8 cellular contexts compared by ENCODE assay signal in the genomic region with DNA sequence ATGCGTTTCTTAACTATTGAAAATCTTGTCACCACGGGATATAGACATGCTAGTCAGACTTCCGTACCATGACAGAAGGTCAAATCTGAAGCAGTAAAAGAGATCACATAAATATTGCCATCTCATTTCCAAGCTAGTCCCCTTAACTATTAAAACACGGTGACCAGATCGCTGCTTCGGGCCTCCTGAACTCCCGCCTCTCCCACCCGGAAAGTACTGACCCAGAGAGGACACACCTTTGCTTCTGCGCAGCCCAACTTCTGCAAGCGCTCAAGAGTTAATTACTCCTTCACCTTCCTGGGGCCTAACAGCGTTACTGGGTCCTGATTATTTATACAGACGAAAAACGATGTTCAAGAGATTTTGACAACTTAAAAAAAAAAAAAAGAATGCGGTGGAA. TPM values are rescaled to one million over a fixed set of nuclear protein-coding genes. Genes with fewer than 3 reads are reported as not detected.
DNase-seq lines count a peak whose midpoint lies in the region; ATAC-seq, FAIRE-seq and TF ChIP-seq lines count a peak whose summit lies in the region.

No MANE protein-coding gene starts in this region.

- H3K27ac ChIP-seq in K562 (ENCODE audit: extremely low read depth, low read depth, low read length) (peak overlapping the region; percentile 51), mesendoderm (ENCODE audit: low read depth, low read length) (no peak overlapping the region), vagina (peak overlapping the region; percentile 45)

- peak overlapping the region; percentile 61 for H2AFZ ChIP-seq in K562 (ENCODE audit: low read depth, low read length)

- H3K27me3 ChIP-seq in BE2C: no peaks in the 10 kb centered on the region; the same call in 1 of the 2 replicates
- no peaks in the 10 kb centered on the region for H3K27me3 ChIP-seq in K562 (ENCODE audit: control insufficient read depth in 2 of 2, insufficient read depth in 2 of 2, low read length in 2 of 2)
- H3K27me3 ChIP-seq in mesendoderm (ENCODE audit: insufficient read depth, low read length, poor library complexity): no peaks in the 10 kb centered on the region
- H3K27me3 ChIP-seq in vagina: no peaks in the 10 kb centered on the region

- TF ChIP-seq POLR2A in K562 (conservative IDR thresholded peaks at IDR 0.05) (no peak), vagina (IDR thresholded peaks at IDR 0.05) (no peak)

- no peak for FAIRE-seq in K562 (lab: Jason Lieb, UNC)

- TF ChIP-seq RAD21 in K562 (CRISPR knock-in tag; conservative IDR thresholded peaks at IDR 0.05 in 1 of 2, IDR thresholded peaks at IDR 0.05 in 1 of 2): no peak

- H3K4me2 ChIP-seq in K562 (ENCODE audit: insufficient read depth, low read length) (peak overlapping the region; percentile 87), mesendoderm (ENCODE audit: low read length) (peak overlapping the region; percentile 71)

- no peak overlapping the region for H4K5ac ChIP-seq in mesendoderm (ENCODE audit: low read length)

- H3K79me1 ChIP-seq in mesendoderm (ENCODE audit: low read length): peaks cover 3% of the 10 kb centered on the region

- peak overlapping the region; percentile 72 for H3K18ac ChIP-seq in mesendoderm (ENCODE audit: low read length)

- H3K23ac ChIP-seq in mesendoderm (ENCODE audit: low read length): no peak overlapping the region

- CTCF ChIA-PET in K562 (lab: Yijun Ruan, JAX; ENCODE audit: low intra/inter-chr PET ratio): interaction anchor here (3.6 to 5.5 kb wide), 2 partner anchors 119 to 133 kb away, joined by 51 to 91 read pairs; no protein-coding TSS in a partner anchor

- DNase-seq in BE2C (no peak), K562 (ENCODE audit: extremely low read depth in 1 of 4, low spot score in 3 of 4) (peak in 2 of 4 experiments; percentile 33 to 65), mesendoderm (peak; percentile 19), vagina (ENCODE audit: extremely low spot score in 2 of 2) (no peak), NCI-H1694 (lab: John Stamatoyannopoulos, UW) (no peak), GOT3 (lab: John Stamatoyannopoulos, UW) (no peak), SIG-M5 (lab: John Stamatoyannopoulos, UW) (no peak)

- no peak for TF ChIP-seq EP300 in K562 (IDR thresholded peaks at IDR 0.05; ENCODE audit: low read length)

- H3K4me1 ChIP-seq in BE2C (peaks cover 3% of the 10 kb centered on the region; the same call in 1 of the 2 replicates), K562 (replicated peaks in 1 of 2; ENCODE audit: control insufficient read depth in 2 of 2, insufficient read depth in 2 of 2, low read length in 2 of 2) (peaks cover 30 to 42% of the 10 kb centered on the region in 2 experiments), mesendoderm (ENCODE audit: control insufficient read depth, low read depth, low read length) (peaks cover 7% of the 10 kb centered on the region), vagina (peaks cover 17% of the 10 kb centered on the region)

- H2BK120ac ChIP-seq in mesendoderm (ENCODE audit: low read depth, low read length): no peak overlapping the region

- no peak overlapping the region for H4K8ac ChIP-seq in mesendoderm (ENCODE audit: low read depth, low read length)

- peaks cover 56% of the 10 kb centered on the region for H3K79me2 ChIP-seq in K562 (ENCODE audit: control insufficient read depth, insufficient read depth, low read length)
- no peaks in the 10 kb centered on the region for H3K79me2 ChIP-seq in mesendoderm (ENCODE audit: control insufficient read depth, insufficient read depth, low read length)

- H3K9me3 ChIP-seq in BE2C (no peaks in the 10 kb centered on the region), K562 (replicated peaks; ENCODE audit: control insufficient read depth, insufficient read depth, low read depth, low read length) (no peaks in the 10 kb centered on the region), vagina (no peaks in the 10 kb centered on the region)

- H3K9me1 ChIP-seq in K562 (ENCODE audit: control insufficient read depth, insufficient read depth, low read length): no peaks in the 10 kb centered on the region

- H2AK5ac ChIP-seq in mesendoderm (ENCODE audit: low read length): no peak overlapping the region

- peak; percentile 11 for ATAC-seq in HG02852 (IDR thresholded peaks at IDR 0.05; ENCODE audit: unreplicated experiment)
- peak; percentile 1; the same call in 1 of the 3 replicates for ATAC-seq in K562

- H3K4me3 ChIP-seq in BE2C (ENCODE audit: low read depth, low read length): peak overlapping the region; percentile 75
- peak overlapping the region; percentile 55 for H3K4me3 ChIP-seq in K562
- H3K4me3 ChIP-seq in mesendoderm (ENCODE audit: low read length): peak overlapping the region; percentile 56
- peak overlapping the region; percentile 46 to 91 for H3K4me3 ChIP-seq in vagina

- POLR2A ChIA-PET in K562 (lab: Yijun Ruan, JAX): interaction anchor here (0.6 to 3.4 kb wide), 13 partner anchors 10 to 672 kb away, joined by 3 to 16 read pairs (median 4); a partner anchor contains a TSS

- H2BK5ac ChIP-seq in mesendoderm (ENCODE audit: low read length): no peak overlapping the region

- TF ChIP-seq CTCF in BE2C (IDR thresholded peaks at IDR 0.05; ENCODE audit: low read depth, low read length) (no peak), K562 (IDR thresholded peaks at IDR 0.05 in 2 of 3, conservative IDR thresholded peaks at IDR 0.05 in 1 of 3; ENCODE audit: insufficient read depth in 2 of 3, low read depth in 1 of 3, low read length in 3 of 3) (no peak), vagina (IDR thresholded peaks at IDR 0.05) (no peak)

- in situ Hi-C loops in K562 (cut with MboI): no loop called here

- H3K9ac ChIP-seq in K562 (ENCODE audit: insufficient read depth in 1 of 2, low read depth in 2 of 2, low read length in 2 of 2) (peak overlapping the region; percentile 56 to 90; a peak in 3 of 4 replicates), mesendoderm (ENCODE audit: low read length) (peak overlapping the region; percentile 71)

- H3K36me3 ChIP-seq in BE2C (peaks cover 6% of the 10 kb centered on the region), K562 (ENCODE audit: control insufficient read depth, insufficient read depth, low read length) (peaks cover 23% of the 10 kb centered on the region), mesendoderm (ENCODE audit: control insufficient read depth, insufficient read depth, low read length) (peaks cover under 1% of the 10 kb centered on the region), vagina (peaks cover 0 to 7% of the 10 kb centered on the region in 2 donors)

- no peaks in the 10 kb centered on the region for H4K20me1 ChIP-seq in K562 (replicated peaks; ENCODE audit: control insufficient read depth, insufficient read depth, low read length)

- no TSS peak for BruUV-seq in K562 (replicated peaks; lab: Mats Ljungman, UMichigan)

- no peak overlapping the region for H3K4ac ChIP-seq in mesendoderm (ENCODE audit: low read depth, low read length)

- H2BK15ac ChIP-seq in mesendoderm (replicated peaks; ENCODE audit: low read depth): no peak overlapping the region

- intact Hi-C loops in K562 (cut with micrococcal nuclease) (loop anchor here (5.0 kb wide), 1 partner anchor 35 kb away; no protein-coding TSS in a partner anchor), vagina (cut with DNase I) (loop anchor here (5.0 kb wide), 1 partner anchor 120 kb away; no protein-coding TSS in a partner anchor)

- under 1% methylated on average over 13 of the region's 14 CpGs for WGBS in K562 (ENCODE audit: insufficient coverage, low coverage, missing lambda C conversion rate)
- WGBS in mesendoderm (ENCODE audit: extremely low coverage, insufficient coverage, low lambda C conversion rate): no CpG with 5 or more reads among the region's 14 CpGs

- peak overlapping the region; percentile 89 for H3K56ac ChIP-seq in mesendoderm (ENCODE audit: low read length)

RNA-seq across cellular contexts. Expression of a gene that starts 0.7 kb away (rescaled TPM):
- polyA plus RNA-seq in BE2C (2012; ENCODE audit: insufficient read depth, insufficient read length, low read depth): 7.0 TPM
- 326 and 417 TPM in 2 replicates for total RNA-seq in K562 (2011; cell fraction: chromatin; rRNA removed; ENCODE audit: low replicate concordance)
- total RNA-seq in K562 (2011; cell fraction: nucleolus; rRNA removed): 241 and 283 TPM in 2 replicates
- 391 and 568 TPM in 2 replicates for total RNA-seq in K562 (2011; cell fraction: nucleoplasm; rRNA removed)
- total RNA-seq in K562 (2014; rRNA removed): 35.5 and 41.4 TPM in 2 replicates
- 91.0 and 110 TPM in 2 replicates for total RNA-seq in K562 (2014; rRNA removed; fragmentation: Illumina TruSeq; extraction: Trizol)
- 88.2 and 96.9 TPM in 2 replicates for total RNA-seq in K562 (2015; rRNA removed; fragmentation: Illumina TruSeq; extraction: Trizol)
- 110 and 112 TPM in 2 replicates for total RNA-seq in K562 (2021)
- 78.2 and 92.1 TPM in 2 replicates for polyA plus RNA-seq in K562 (2011; rRNA removed)
- polyA plus RNA-seq in K562 (2011; cell fraction: cytosol; rRNA removed): 40.5 and 54.0 TPM in 2 replicates
- 57.9 and 62.0 TPM in 2 replicates for polyA plus RNA-seq in K562 (2011; cell fraction: nucleus; rRNA removed)
- 50.8 and 57.3 TPM in 2 replicates for polyA plus RNA-seq in K562 (2012)
- 65.0 and 68.2 TPM in 2 replicates for polyA plus RNA-seq in K562 (2014; fragmentation: Illumina TruSeq; extraction: Trizol)
- 10 to 100 TPM; 27.4 to 33.3 TPM for polyA plus RNA-seq in K562 (2014; fragmentation: Nextera tagmentation; extraction: Ambion mirVana)
- polyA plus RNA-seq in K562 (2014; rRNA removed): 41.4 and 43.4 TPM in 2 replicates
- 227 and 260 TPM in 2 replicates for polyA minus RNA-seq in K562 (2011; rRNA and poly(A)+ RNA removed)
- 87.5 and 90.6 TPM in 2 replicates for polyA minus RNA-seq in K562 (2011; cell fraction: cytosol; rRNA and poly(A)+ RNA removed)
- polyA minus RNA-seq in K562 (2011; cell fraction: nucleus; rRNA and poly(A)+ RNA removed): 98.4 and 138 TPM in 2 replicates
- 12.9 TPM for polyA plus RNA-seq in mesendoderm (2013, experiment 1 of 2)
- 12.9 TPM for polyA plus RNA-seq in mesendoderm (2013, experiment 2 of 2)
- total RNA-seq in vagina: 30.7 TPM

RNA-seq across cellular contexts. Expression of a gene that starts 29.3 kb away (rescaled TPM):
- polyA plus RNA-seq in BE2C (2012; ENCODE audit: insufficient read depth, insufficient read length, low read depth): 152 TPM
- total RNA-seq in K562 (2011; cell fraction: chromatin; rRNA removed; ENCODE audit: low replicate concordance): 131 and 146 TPM in 2 replicates
- 74.6 and 80.0 TPM in 2 replicates for total RNA-seq in K562 (2011; cell fraction: nucleolus; rRNA removed)
- total RNA-seq in K562 (2011; cell fraction: nucleoplasm; rRNA removed): 126 and 145 TPM in 2 replicates
- total RNA-seq in K562 (2014; rRNA removed) (77.1 and 82.6 TPM in 2 replicates), K562 (2014; rRNA removed; fragmentation: Illumina TruSeq; extraction: Trizol) (309 and 348 TPM in 2 replicates), K562 (2015; rRNA removed; fragmentation: Illumina TruSeq; extraction: Trizol) (155 and 190 TPM in 2 replicates), K562 (2021) (287 and 302 TPM in 2 replicates), vagina (23.1 TPM)
- polyA plus RNA-seq in K562 (2011; rRNA removed) (299 and 397 TPM in 2 replicates), K562 (2014; fragmentation: Illumina TruSeq; extraction: Trizol) (246 and 256 TPM in 2 replicates), K562 (2014; fragmentation: Nextera tagmentation; extraction: Ambion mirVana) (100 to 1,000 TPM; 451 to 542 TPM), K562 (2014; rRNA removed) (225 and 273 TPM in 2 replicates)
- polyA plus RNA-seq in K562 (2011; cell fraction: cytosol; rRNA removed): 168 and 244 TPM in 2 replicates
- polyA plus RNA-seq in K562 (2011; cell fraction: nucleus; rRNA removed): 74.2 and 128 TPM in 2 replicates
- 169 and 249 TPM in 2 replicates for polyA plus RNA-seq in K562 (2012)
- polyA minus RNA-seq in K562 (2011; rRNA and poly(A)+ RNA removed): 238 and 288 TPM in 2 replicates
- 104 and 136 TPM in 2 replicates for polyA minus RNA-seq in K562 (2011; cell fraction: cytosol; rRNA and poly(A)+ RNA removed)
- 40.0 and 62.9 TPM in 2 replicates for polyA minus RNA-seq in K562 (2011; cell fraction: nucleus; rRNA and poly(A)+ RNA removed)
- 107 TPM for polyA plus RNA-seq in mesendoderm (2013, experiment 1 of 2)
- 106 TPM for polyA plus RNA-seq in mesendoderm (2013, experiment 2 of 2)
